8 cellular contexts compared by ENCODE assay signal in the genomic region with DNA sequence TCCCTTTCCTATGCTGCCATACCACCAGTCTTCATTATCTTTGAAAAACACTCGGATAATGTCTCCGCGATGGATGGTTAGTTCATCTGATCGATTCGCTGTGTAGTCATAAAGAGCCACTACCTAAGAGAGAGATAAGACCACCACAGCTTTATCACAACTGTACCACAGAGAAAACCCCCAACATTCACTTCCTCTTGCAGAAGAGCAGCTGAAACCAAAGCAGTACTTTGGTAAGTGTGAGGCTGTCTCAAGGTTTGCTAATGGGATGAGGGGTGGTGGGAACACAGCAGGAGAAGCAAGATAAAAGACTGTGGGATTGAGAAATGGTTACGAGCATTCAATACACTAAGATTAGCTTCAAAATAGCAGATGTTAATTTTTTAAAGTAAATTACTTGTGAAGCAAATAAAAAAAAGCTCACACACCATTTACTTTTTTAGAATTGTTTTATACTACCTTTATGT.
DNase-seq lines count a peak whose midpoint lies in the region; ATAC-seq lines count a peak whose summit lies in the region.

No MANE protein-coding gene starts in this region.

- H3K27ac Mint-ChIP-seq in naive thymus-derived CD8-positive, alpha-beta T cell: peak overlapping the region in 6 of 10 donors; percentile 3 to 74 (median 21)

- H3K4me1 Mint-ChIP-seq in naive thymus-derived CD8-positive, alpha-beta T cell: peaks cover 5 to 23% (median 9%) of the 10 kb centered on the region in 4 donors

- POLR2A ChIA-PET in naive thymus-derived CD8-positive, alpha-beta T cell (lab: Charles Lee): no interaction called here

- peak overlapping the region in 4 of 10 donors; percentile 12 to 55 (median 28) for H3K4me3 Mint-ChIP-seq in naive thymus-derived CD8-positive, alpha-beta T cell

- DNase-seq in NOMO-1 treated with dmso at 0.1 percent for 144 hours (lab: John Stamatoyannopoulos, UW; ENCODE audit: unreplicated experiment) (peak; percentile 51), mucosa of gallbladder (ENCODE audit: low spot score) (no peak), NCI-H2196 treated with DMSO at 0.1 percent for 48 hours (lab: John Stamatoyannopoulos, UW; ENCODE audit: unreplicated experiment) (no peak), islet precursor cell (no peak), HK-2 (ENCODE audit: unreplicated experiment) (no peak)
- peak in 1 of 10 donors; percentile 17 for DNase-seq in naive thymus-derived CD8-positive, alpha-beta T cell

- no peaks in the 10 kb centered on the region for H3K27me3 Mint-ChIP-seq in naive thymus-derived CD8-positive, alpha-beta T cell

- no peaks in the 10 kb centered on the region for H3K9me3 Mint-ChIP-seq in naive thymus-derived CD8-positive, alpha-beta T cell

- H3K36me3 Mint-ChIP-seq in naive thymus-derived CD8-positive, alpha-beta T cell: peaks cover 0 to 5% (median 4%) of the 10 kb centered on the region in 3 donors

- ATAC-seq in GM19043 (IDR thresholded peaks at IDR 0.05; ENCODE audit: low read depth, unreplicated experiment) (peak; percentile 95), HG02938 (IDR thresholded peaks at IDR 0.05; ENCODE audit: unreplicated experiment) (peak; percentile 99)
- peak; percentile 49 to 74 for ATAC-seq in naive thymus-derived CD8-positive, alpha-beta T cell
